11 cellular contexts compared by ENCODE assay signal in genomic region chr5:157215143-157215825, GRCh38. TPM values are rescaled to one million over a fixed set of nuclear protein-coding genes. Genes with fewer than 3 reads are reported as not detected.
DNase-seq lines count a peak whose midpoint lies in the region; ATAC-seq, FAIRE-seq and TF ChIP-seq lines count a peak whose summit lies in the region.
"Had no signal": no experiment of that assay in that cellular context is flagged by ENCODE, and none has a peak within 500 bp of the region (broad histone marks: within the 10 kb centered on the region; RNA-seq: fewer than 3 reads in every experiment).

No MANE protein-coding gene starts in this region.

- TF ChIP-seq CTCF in astrocyte (IDR thresholded peaks at IDR 0.05; ENCODE audit: insufficient read depth, low read depth, low read length) = no peak
- TF ChIP-seq CTCF in breast epithelium (IDR thresholded peaks at IDR 0.05) = no peak

- H3K4me1 ChIP-seq in astrocyte (ENCODE audit: insufficient read depth, low read length) (peaks cover 4% of the 10 kb centered on the region), breast epithelium (no peaks in the 10 kb centered on the region)

- no peak overlapping the region for H3K9ac ChIP-seq in astrocyte (ENCODE audit: low read length)

- no peak overlapping the region for H3K27ac Mint-ChIP-seq in astrocyte (ENCODE audit: unreplicated experiment)
- H3K27ac Mint-ChIP-seq: nephron had no signal

- no peaks in the 10 kb centered on the region for H3K9me3 ChIP-seq in astrocyte (ENCODE audit: insufficient read depth, low read depth, low read length)
- no peaks in the 10 kb centered on the region for H3K9me3 ChIP-seq in breast epithelium

- no peak for TF ChIP-seq POLR2A in GM12891 (IDR thresholded peaks at IDR 0.05; ENCODE audit: low read depth, low read length)
- no peak for TF ChIP-seq POLR2A in breast epithelium (IDR thresholded peaks at IDR 0.05)

- H3K27me3 ChIP-seq in astrocyte (ENCODE audit: insufficient read depth, low read length) (no peaks in the 10 kb centered on the region), breast epithelium (no peaks in the 10 kb centered on the region)

- H4K20me1 ChIP-seq in astrocyte (ENCODE audit: insufficient read depth, low read length) = no peaks in the 10 kb centered on the region

- intact Hi-C loops in breast epithelium (cut with DNase I; ENCODE audit: low total_unique reads) = no loop called here
- intact Hi-C loops in sciatic nerve (cut with DNase I) = no loop called here
- intact Hi-C loops in left ventricle myocardium superior (cut with micrococcal nuclease) = no loop called here

- H3K4me3 ChIP-seq in astrocyte (ENCODE audit: insufficient read depth, low read depth, low read length) = no peak overlapping the region
- no peak overlapping the region for H3K4me3 ChIP-seq in breast epithelium

- ATAC-seq in GM19463 (IDR thresholded peaks at IDR 0.05; ENCODE audit: unreplicated experiment) (peak; percentile 39), HG03175 (IDR thresholded peaks at IDR 0.05; ENCODE audit: unreplicated experiment) (peak; percentile 46), sciatic nerve (no peak), left ventricle myocardium superior (no peak)

- H3K4me3 Mint-ChIP-seq in astrocyte (ENCODE audit: unreplicated experiment) = no peak overlapping the region
- H3K4me3 Mint-ChIP-seq: nephron had no signal

- H3K36me3 ChIP-seq in astrocyte (ENCODE audit: insufficient read depth, low read length) (no peaks in the 10 kb centered on the region), breast epithelium (no peaks in the 10 kb centered on the region)

- H2AFZ ChIP-seq in astrocyte (ENCODE audit: low read depth, low read length) = no peak overlapping the region

- no peaks in the 10 kb centered on the region for H3K9me3 Mint-ChIP-seq in astrocyte (ENCODE audit: unreplicated experiment)
- H3K9me3 Mint-ChIP-seq: nephron had no signal

- FAIRE-seq in GM12891 (lab: Jason Lieb, UNC) (peak; percentile 16), astrocyte (lab: Jason Lieb, UNC) (no peak)

- no peak for DNase-seq in GM12891 (ENCODE audit: insufficient read length, low spot score)
- no peak for DNase-seq in astrocyte (ENCODE audit: low read depth)
- no peak for DNase-seq in breast epithelium (ENCODE audit: low spot score in 2 of 2)
- no peak for DNase-seq in dedifferentiated amniotic fluid mesenchymal stem cell (ENCODE audit: extremely low spot score)
- DNase-seq in sciatic nerve (ENCODE audit: low spot score) = no peak
- no peak for DNase-seq in left ventricle myocardium superior
- DNase-seq: cerebellar nuclear complex; stimulated activated CD4-positive, alpha-beta T cell treated with anti-CD3 and anti-CD28 coated beads, Interleukin-2, amount 100 ng/mL, for 24 hours had no signal

- peaks cover 12% of the 10 kb centered on the region for H3K4me1 Mint-ChIP-seq in astrocyte (ENCODE audit: low read depth, unreplicated experiment)

- H3K79me2 ChIP-seq in astrocyte (ENCODE audit: insufficient read depth, low read length) = no peaks in the 10 kb centered on the region

- no peaks in the 10 kb centered on the region for H3K36me3 Mint-ChIP-seq in astrocyte (ENCODE audit: low read depth, unreplicated experiment)

- H3K27ac ChIP-seq in astrocyte (ENCODE audit: low read depth, low read length) = no peak overlapping the region
- no peak overlapping the region for H3K27ac ChIP-seq in breast epithelium

- H3K27me3 Mint-ChIP-seq in astrocyte (ENCODE audit: low read depth, unreplicated experiment) = no peaks in the 10 kb centered on the region

- peak overlapping the region; percentile 9 for H3K4me2 ChIP-seq in astrocyte (ENCODE audit: low read length)

TF ChIP-seq in GM12891, 5 proteins besides CTCF, POLR2A, EP300 and RAD21:
- TF ChIP-seq POU2F2 (IDR thresholded peaks at IDR 0.05; ENCODE audit: low read depth, low read length) (no peak), TAF1 (IDR thresholded peaks at IDR 0.05; ENCODE audit: low read depth, low read length) (no peak), SPI1 (IDR thresholded peaks at IDR 0.05; ENCODE audit: low read depth, low read length) (no peak), POLR2AphosphoS5 (IDR thresholded peaks at IDR 0.05; ENCODE audit: low read depth, low read length) (no peak), PAX5 (IDR thresholded peaks at IDR 0.05; ENCODE audit: insufficient read depth, low read length, severe bottlenecking) (no peak)
TF ChIP-seq in GM12891: peak in this region for 0.

RNA-seq across cellular contexts. Expression of gene ITK, which starts 34.6 kb away (rescaled TPM):
- polyA plus RNA-seq in GM12891 (2012; ENCODE audit: low read depth, missing spikeins) = 1.1 TPM
- total RNA-seq in astrocyte (0.48 and 0.67 TPM in 2 replicates), breast epithelium (1 to 10 TPM; 3.3 to 4.4 (median 3.4) TPM), sciatic nerve (4.8 TPM), left ventricle myocardium superior (0.99 TPM)

RNA-seq across cellular contexts. Expression of gene GARIN3, which starts 49.2 kb away (rescaled TPM):
- not detected for polyA plus RNA-seq in GM12891 (2012; ENCODE audit: low read depth, missing spikeins)
- not detected in 2 replicates for total RNA-seq in astrocyte
- not detected for total RNA-seq in breast epithelium
- not detected for total RNA-seq in sciatic nerve
- not detected for total RNA-seq in left ventricle myocardium superior

RNA-seq across cellular contexts. Expression of gene CYFIP2, which starts 50.6 kb away (rescaled TPM):
- polyA plus RNA-seq in GM12891 (2012; ENCODE audit: low read depth, missing spikeins) = 99.2 TPM
- total RNA-seq in astrocyte (82.7 and 96.8 TPM in 2 replicates), breast epithelium (10 to 100 TPM in 2 of 3 donors, 1 to 10 TPM in 1; 6.2 to 15.5 (median 12.1) TPM), sciatic nerve (23.6 TPM), left ventricle myocardium superior (33.3 TPM)

Comparison
In these comparisons a context has a peak if more than half of its experiments do, and no peak if none do; other contexts are left out.
1. ATAC-seq: peak in GM19463 (single experiment) and HG03175 (single experiment); none in sciatic nerve (single experiment) and left ventricle myocardium superior (single experiment).